In genomic region chr1:207017615-207018559, GRCh38 we compare ENCODE assay signal across 1 cellular context.
TF ChIP-seq lines count a peak whose summit lies in the region.

No MANE protein-coding gene starts in this region.

TF ChIP-seq in K562, 482 proteins besides CTCF, POLR2A, EP300 and RAD21 (continues in another document):
- TF ChIP-seq ETS1 (conservative IDR thresholded peaks at IDR 0.05; ENCODE audit: control insufficient read depth, low read depth, low read length) (no peak), MBD1 (CRISPR knock-in tag; IDR thresholded peaks at IDR 0.05) (no peak), TBP (optimal IDR thresholded peaks at IDR 0.05; ENCODE audit: low read depth, low read length) (peak; percentile 12), ZNF764 (CRISPR knock-in tag; IDR thresholded peaks at IDR 0.05; ENCODE audit: low read depth) (no peak), ATF2 (CRISPR knock-in tag; IDR thresholded peaks at IDR 0.05) (no peak), MAFK (IDR thresholded peaks at IDR 0.05; ENCODE audit: low read length) (peak; percentile 33; the same call in 1 of the 2 replicates), ZNF217 (CRISPR knock-in tag; IDR thresholded peaks at IDR 0.05) (no peak), ASH1L (IDR thresholded peaks at IDR 0.05; ENCODE audit: borderline replicate concordance, low read depth, partially characterized antibody) (no peak), PCBP2 (IDR thresholded peaks at IDR 0.05; ENCODE audit: low read depth, low read length, poor library complexity, severe bottlenecking) (no peak), UBTF (IDR thresholded peaks at IDR 0.05; ENCODE audit: borderline replicate concordance in 1 of 2, low read depth in 2 of 2, low read length in 2 of 2) (no peak), GATAD2A (IDR thresholded peaks at IDR 0.05) (0 out of 2 replicates have a peak, but pooled peaks have one; percentile 54), ARID4B (CRISPR knock-in tag; IDR thresholded peaks at IDR 0.05) (no peak), EP400 (IDR thresholded peaks at IDR 0.05) (peak; percentile 72), ZNF165 (CRISPR knock-in tag; IDR thresholded peaks at IDR 0.05; ENCODE audit: borderline replicate concordance) (no peak), BRF1 (IDR thresholded peaks at IDR 0.05; ENCODE audit: borderline replicate concordance, extremely low read depth, insufficient read length) (no peak), DLX4 (CRISPR knock-in tag; IDR thresholded peaks at IDR 0.05) (no peak), ZBTB34 (CRISPR knock-in tag; IDR thresholded peaks at IDR 0.05) (no peak), RB1 (IDR thresholded peaks at IDR 0.05; ENCODE audit: low read depth) (no peak), CBX5 (IDR thresholded peaks at IDR 0.05; ENCODE audit: borderline replicate concordance, low read depth) (no peak), ZNF551 (CRISPR knock-in tag; IDR thresholded peaks at IDR 0.05) (no peak), TCF3 (CRISPR knock-in tag; IDR thresholded peaks at IDR 0.05) (peak; percentile 99), ZNF512 (tag; IDR thresholded peaks at IDR 0.05) (no peak), PHB (CRISPR knock-in tag; IDR thresholded peaks at IDR 0.05) (no peak), AFF4 (CRISPR knock-in tag; IDR thresholded peaks at IDR 0.05) (peak; percentile 58; the same call in 1 of the 2 replicates), HES1 (IDR thresholded peaks at IDR 0.05; ENCODE audit: low read depth) (peak; percentile 50; the same call in 1 of the 2 replicates), BRF2 (IDR thresholded peaks at IDR 0.05; ENCODE audit: borderline replicate concordance, insufficient read depth, insufficient read length) (no peak), NFYB (IDR thresholded peaks at IDR 0.05; ENCODE audit: extremely low read depth, insufficient read length) (no peak), SRF (CRISPR knock-in tag; IDR thresholded peaks at IDR 0.05) (no peak), DMBX1 (CRISPR knock-in tag; IDR thresholded peaks at IDR 0.05; ENCODE audit: borderline replicate concordance) (peak; percentile 85), MIER1 (IDR thresholded peaks at IDR 0.05; ENCODE audit: low read depth) (no peak), ARHGAP35 (IDR thresholded peaks at IDR 0.05; ENCODE audit: partially characterized antibody) (no peak), FOXM1 (IDR thresholded peaks at IDR 0.05; ENCODE audit: low read depth) (peak; percentile 91), FOXM1 (CRISPR knock-in tag; IDR thresholded peaks at IDR 0.05; ENCODE audit: low read depth) (no peak), SRSF7 (optimal IDR thresholded peaks at IDR 0.05; ENCODE audit: low read depth, low read length) (no peak), CHD2 (IDR thresholded peaks at IDR 0.05; ENCODE audit: low read depth, low read length) (no peak), NFXL1 (CRISPR knock-in tag; IDR thresholded peaks at IDR 0.05) (no peak), ZFP30 (CRISPR knock-in tag; IDR thresholded peaks at IDR 0.05; ENCODE audit: borderline replicate concordance) (no peak), POLR2AphosphoS2 (IDR thresholded peaks at IDR 0.05; ENCODE audit: low read length) (no peak), PHTF2 (CRISPR knock-in tag; IDR thresholded peaks at IDR 0.05) (no peak), ARID1B (IDR thresholded peaks at IDR 0.05) (peak; percentile 99), CEBPB (tag; IDR thresholded peaks at IDR 0.05) (peak; percentile 59; the same call in 1 of the 2 replicates), SIX5 (IDR thresholded peaks at IDR 0.05; ENCODE audit: borderline replicate concordance in 1 of 2, insufficient read depth in 1 of 2, low read depth in 1 of 2, low read length in 2 of 2) (no peak)
